3 cellular contexts compared by ENCODE assay signal in the genomic region with DNA sequence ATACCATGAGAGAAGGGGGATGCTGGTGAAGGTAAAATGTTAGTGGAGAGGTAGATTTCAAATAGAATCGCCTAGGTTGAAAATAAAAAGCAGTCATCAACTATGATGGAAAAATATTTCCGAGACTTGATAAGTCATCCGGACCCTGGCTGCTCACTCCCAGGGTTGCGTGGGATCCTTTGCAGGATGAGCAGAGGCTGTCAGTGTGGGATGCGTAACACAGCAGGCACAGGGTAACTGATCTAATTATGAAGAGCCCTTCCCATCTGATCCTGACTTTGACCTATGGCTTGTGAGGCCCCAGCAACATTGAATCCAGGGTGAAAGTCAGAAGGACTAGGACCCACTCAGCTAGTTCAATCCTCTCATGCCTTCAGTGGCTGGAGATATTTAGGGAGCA.
"Had no signal": no experiment of that assay in that cellular context is flagged by ENCODE, and none has a peak within 500 bp of the region (broad histone marks: within the 10 kb centered on the region; RNA-seq: fewer than 3 reads in every experiment).

No MANE protein-coding gene starts in this region.

- DNase-seq: GDM1, GF-D8 had no signal

- H3K4me3 ChIP-seq: GM12878 had no signal
